In genomic region chr2:88053301-88053700, GRCh38 we compare ENCODE assay signal across 9 cellular contexts. TPM values are rescaled to one million over a fixed set of nuclear protein-coding genes. Genes with fewer than 3 reads are reported as not detected.
DNase-seq lines count a peak whose midpoint lies in the region; ATAC-seq and TF ChIP-seq lines count a peak whose summit lies in the region.
"Had no signal": no experiment of that assay in that cellular context is flagged by ENCODE, and none has a peak within 500 bp of the region (broad histone marks: within the 10 kb centered on the region; RNA-seq: fewer than 3 reads in every experiment).

No MANE protein-coding gene starts in this region.

- ATAC-seq in GM21360 (IDR thresholded peaks at IDR 0.05; ENCODE audit: unreplicated experiment), result no peak
- no peak for ATAC-seq in HG03025 (IDR thresholded peaks at IDR 0.05; ENCODE audit: low FRiP score, unreplicated experiment)
- ATAC-seq in HG02885 (IDR thresholded peaks at IDR 0.05; ENCODE audit: poor library complexity, unreplicated experiment), result no peak

- no peak for TF ChIP-seq EP300 in transverse colon (IDR thresholded peaks at IDR 0.05; ENCODE audit: low read depth)

- H3K9ac ChIP-seq in liver (ENCODE audit: low read depth in 1 of 2, low read length in 2 of 2), result no peak overlapping the region

- H3K4me3 Mint-ChIP-seq in activated naive CD4-positive, alpha-beta T cell treated with anti-CD3 and anti-CD28 coated beads for 36 hours, result peak overlapping the region; percentile 2

- in situ Hi-C loops in transverse colon (cut with MboI; ENCODE audit: low pct_ligation_motif_present in 1 of 4, low pct_unique_long_range_greater_than_20kb in 1 of 4, low sequenced_read_pairs in 3 of 4), result loop anchor here in 2 of 4 donors (10.0 kb wide), 1 partner anchor 112 kb away; no protein-coding TSS in a partner anchor

- peaks cover 67% of the 10 kb centered on the region for H3K4me1 Mint-ChIP-seq in activated naive CD4-positive, alpha-beta T cell treated with anti-CD3 and anti-CD28 coated beads for 36 hours (ENCODE audit: low read depth)

- CTCF ChIA-PET in activated naive CD4-positive, alpha-beta T cell treated with anti-CD3 and anti-CD28 coated beads for 36 hours (lab: Charles Lee), result no interaction called here

- H3K4me3 ChIP-seq in liver (ENCODE audit: low read depth in 1 of 3, low read length in 3 of 3) (no peak overlapping the region), transverse colon (peak overlapping the region in 1 of 4 donors; percentile 96)

- H3K27ac ChIP-seq in liver (ENCODE audit: low read depth in 1 of 2, low read length in 2 of 2) (peak overlapping the region; percentile 31 to 48), transverse colon (peak overlapping the region; percentile 98 to 100 (median 100))

- DNase-seq in activated naive CD4-positive, alpha-beta T cell treated with anti-CD3 and anti-CD28 coated beads for 36 hours, result no peak
- no peak for DNase-seq in activated naive CD4-positive, alpha-beta T cell treated with Interleukin-2 at 50 U/mL for 16 hours
- DNase-seq in amniotic epithelial cell (ENCODE audit: low read depth) (peak; percentile 82), transverse colon (no peak)
- DNase-seq: cortex of kidney had no signal

- H3K36me3 ChIP-seq in liver (ENCODE audit: control insufficient read depth in 4 of 4, insufficient read depth in 3 of 4, low read depth in 1 of 4, low read length in 3 of 4) (peaks cover 0 to 2% (median under 1%) of the 10 kb centered on the region in 4 donors), transverse colon (no peaks in the 10 kb centered on the region)

- H3K9me3 ChIP-seq in liver (ENCODE audit: control insufficient read depth in 4 of 4, low read length in 3 of 4) (no peaks in the 10 kb centered on the region), transverse colon (no peaks in the 10 kb centered on the region)

- no peak for TF ChIP-seq RAD21 in liver (IDR thresholded peaks at IDR 0.05)

- no peaks in the 10 kb centered on the region for H3K27me3 Mint-ChIP-seq in activated naive CD4-positive, alpha-beta T cell treated with anti-CD3 and anti-CD28 coated beads for 36 hours (ENCODE audit: low read depth)

- H3K27ac Mint-ChIP-seq in activated naive CD4-positive, alpha-beta T cell treated with anti-CD3 and anti-CD28 coated beads for 36 hours, result peak overlapping the region; percentile 3

- WGBS in liver, result 9% methylated on average over 1 of the region's 1 CpG
- WGBS in transverse colon (ENCODE audit: low coverage in 1 of 2), 2 donors, result 0 to 47% methylated on average over 1 of the region's 1 CpG

- TF ChIP-seq POLR2A in transverse colon (IDR thresholded peaks at IDR 0.05), result peak; percentile 13

- H3K4me1 ChIP-seq in liver (ENCODE audit: control insufficient read depth in 4 of 4, insufficient read depth in 4 of 4, low read length in 3 of 4) (peaks cover 4 to 27% (median 17%) of the 10 kb centered on the region in 4 donors), transverse colon (peaks cover 11 to 36% (median 29%) of the 10 kb centered on the region in 4 donors)

- H3K27me3 ChIP-seq in liver (ENCODE audit: control insufficient read depth in 4 of 4, insufficient read depth in 4 of 4, low read length in 3 of 4) (no peaks in the 10 kb centered on the region), transverse colon (no peaks in the 10 kb centered on the region)

- peaks cover 19% of the 10 kb centered on the region for H3K36me3 Mint-ChIP-seq in activated naive CD4-positive, alpha-beta T cell treated with anti-CD3 and anti-CD28 coated beads for 36 hours (ENCODE audit: low read depth)

- TF ChIP-seq CTCF in liver (IDR thresholded peaks at IDR 0.05; ENCODE audit: low read depth, low read length, missing input control), result no peak
- TF ChIP-seq CTCF in transverse colon (IDR thresholded peaks at IDR 0.05), result no peak

- intact Hi-C loops in activated naive CD4-positive, alpha-beta T cell treated with anti-CD3 and anti-CD28 coated beads for 36 hours (cut with micrococcal nuclease), result loop anchor here (10.0 kb wide), 1 partner anchor 642 kb away; the partner anchor contains the start of gene RPIA
- intact Hi-C loops in transverse colon (cut with DNase I; ENCODE audit: low total_unique reads), result no loop called here

- no peaks in the 10 kb centered on the region for H3K9me3 Mint-ChIP-seq in activated naive CD4-positive, alpha-beta T cell treated with anti-CD3 and anti-CD28 coated beads for 36 hours

TF ChIP-seq in liver, 16 proteins besides CTCF, POLR2A, EP300 and RAD21:
- TF ChIP-seq FOXA1 (IDR thresholded peaks at IDR 0.05) (no peak), RXRA (IDR thresholded peaks at IDR 0.05) (peak in 1 of 2 donors; percentile 19)

RNA-seq across cellular contexts. Expression of gene KRCC1, which starts 2.3 kb away (rescaled TPM):
- 1 to 10 TPM; 2.4 to 2.5 TPM for total RNA-seq in activated naive CD4-positive, alpha-beta T cell treated with anti-CD3 and anti-CD28 coated beads for 36 hours
- total RNA-seq in liver, result 10 to 100 TPM in 1 of 2 donors, 1 to 10 TPM in 1; 7.0 to 10.0 TPM
- polyA plus RNA-seq in liver, result 10 to 100 TPM; 12.9 to 14.8 TPM
- total RNA-seq in transverse colon, result 10 to 100 TPM; 12.3 to 40.6 (median 27.6) TPM

RNA-seq across cellular contexts. Expression of gene SMYD1, which starts 14.3 kb away (rescaled TPM):
- not detected for total RNA-seq in activated naive CD4-positive, alpha-beta T cell treated with anti-CD3 and anti-CD28 coated beads for 36 hours
- total RNA-seq in liver (not detected), transverse colon (10 to 100 TPM in 1 of 4 donors, 1 to 10 TPM in 3; 1.6 to 48.6 (median 3.2) TPM)
- not detected for polyA plus RNA-seq in liver

RNA-seq across cellular contexts. Expression of gene RNU2-63P, which starts 37.0 kb away (rescaled TPM):
- total RNA-seq in activated naive CD4-positive, alpha-beta T cell treated with anti-CD3 and anti-CD28 coated beads for 36 hours, result 10 to 100 TPM; 12.6 to 13.1 TPM
- total RNA-seq in liver (not detected), transverse colon (not detected)
- not detected for polyA plus RNA-seq in liver

Comparison
In these comparisons a context has a peak if more than half of its experiments do, and no peak if none do; other contexts are left out.
1. RNA of gene RNU2-63P, which starts 37.0 kb away (total RNA-seq): 12.6 to 13.1 TPM in activated naive CD4-positive, alpha-beta T cell treated with anti-CD3 and anti-CD28 coated beads for 36 hours; not detected in liver and not detected in transverse colon; every median in the first group is over 10 times any median in the second.